ENCODE assay signal across 31 cellular contexts in genomic region chr11:111091341-111091740, GRCh38.
"Had no signal": no experiment of that assay in that cellular context is flagged by ENCODE, and none has a peak within 500 bp of the region (broad histone marks: within the 10 kb centered on the region; RNA-seq: fewer than 3 reads in every experiment).

No MANE protein-coding gene starts in this region.

- H3K4me1 Mint-ChIP-seq: stimulated activated naive CD8-positive, alpha-beta T cell treated with anti-CD3 and anti-CD28 coated beads, Interleukin-15, amount 100 ng/mL, for 72 hours had no signal

- H3K27me3 Mint-ChIP-seq: brain; progenitor cell of endocrine pancreas; stimulated activated memory B cell treated with anti-CD40 and anti-IgM and Interleukin-4, amounts not matched to agents 10 μg/mL and 1 μg/mL and 100 μg/mL, for 72 hours had no signal

- ATAC-seq: right lobe of liver; stimulated activated memory B cell treated with anti-CD40 and anti-IgM and Interleukin-4, amounts not matched to agents 10 μg/mL and 1 μg/mL and 100 μg/mL, for 72 hours; stimulated activated naive CD8-positive, alpha-beta T cell treated with anti-CD3 and anti-CD28 coated beads, Interleukin-15, amount 100 ng/mL, for 72 hours had no signal

- H3K4me3 Mint-ChIP-seq: activated naive CD4-positive, alpha-beta T cell treated with anti-CD3 and anti-CD28 coated beads for 36 hours; activated naive CD8-positive, alpha-beta T cell treated with anti-CD3 and anti-CD28 coated beads for 36 hours; brain; nephron; stimulated activated memory B cell treated with anti-CD40 and anti-IgM and Interleukin-4, amounts not matched to agents 10 μg/mL and 1 μg/mL and 100 μg/mL, for 72 hours; stimulated activated naive CD8-positive, alpha-beta T cell treated with anti-CD3 and anti-CD28 coated beads, Interleukin-15, amount 100 ng/mL, for 72 hours; T-helper 2 cell treated with Interferon-gamma antibody and Interleukin-4, amounts not matched to agents 5 μg/mL and 100 μg/mL, for 36 hours had no signal

- DNase-seq: activated CD4-positive, alpha-beta T cell treated with anti-CD3 and anti-CD28 coated beads for 4 hours; activated CD4-positive, alpha-beta T cell treated with anti-CD3 and anti-CD28 coated beads, Interleukin-2, amount 50 U/mL, for 4 hours; activated CD4-positive, CD25-positive, alpha-beta regulatory T cell; activated CD8-positive, alpha-beta memory T cell treated with anti-CD3 and anti-CD28 coated beads for 24 hours; activated effector memory CD4-positive, alpha-beta T cell treated with Interleukin-2 at 50 U/mL for 16 hours; activated naive CD4-positive, alpha-beta T cell treated with anti-CD3 and anti-CD28 coated beads for 36 hours; activated naive CD8-positive, alpha-beta T cell treated with anti-CD3 and anti-CD28 coated beads for 36 hours; cerebellar nuclear complex; dorsolateral prefrontal cortex; effector memory CD4-positive, alpha-beta T cell; foreskin fibroblast; heart right ventricle; mesendoderm; right lobe of liver; stimulated activated CD4-positive, alpha-beta T cell treated with anti-CD3 and anti-CD28 coated beads, Interleukin-4, amount 100 ng/mL, for 4 hours; stimulated activated CD8-positive, alpha-beta memory T cell treated with anti-CD3 and anti-CD28 coated beads, Interleukin-4, amount 100 ng/mL, for 48 hours; stimulated activated naive CD8-positive, alpha-beta T cell treated with anti-CD3 and anti-CD28 coated beads, Interleukin-15, amount 100 ng/mL, for 72 hours; substantia nigra; T-helper 1 cell; thyroid gland had no signal

- H3K36me3 Mint-ChIP-seq: activated naive CD8-positive, alpha-beta T cell treated with anti-CD3 and anti-CD28 coated beads for 36 hours; brain; stimulated activated memory B cell treated with anti-CD40 and anti-IgM and Interleukin-4, amounts not matched to agents 10 μg/mL and 1 μg/mL and 100 μg/mL, for 72 hours had no signal

- H3K9me3 Mint-ChIP-seq: activated naive CD4-positive, alpha-beta T cell treated with anti-CD3 and anti-CD28 coated beads for 36 hours; activated naive CD8-positive, alpha-beta T cell treated with anti-CD3 and anti-CD28 coated beads for 36 hours; nephron; stimulated activated memory B cell treated with anti-CD40 and anti-IgM and Interleukin-4, amounts not matched to agents 10 μg/mL and 1 μg/mL and 100 μg/mL, for 72 hours; stimulated activated naive CD8-positive, alpha-beta T cell treated with anti-CD3 and anti-CD28 coated beads, Interleukin-15, amount 100 ng/mL, for 72 hours; T-helper 2 cell treated with Interferon-gamma antibody and Interleukin-4, amounts not matched to agents 5 μg/mL and 100 μg/mL, for 36 hours had no signal

- H3K9me3 ChIP-seq: ascending aorta, ovary, right lobe of liver, thyroid gland had no signal

- H3K27ac ChIP-seq: ascending aorta, cardiac muscle cell, coronary artery, dorsolateral prefrontal cortex, heart right ventricle, ovary, right lobe of liver, skin epidermis, thyroid gland had no signal

- H3K4me3 ChIP-seq: ascending aorta, cardiac muscle cell, coronary artery, dorsolateral prefrontal cortex, heart right ventricle, lung, ovary, right lobe of liver, skin epidermis, thyroid gland had no signal

- H3K27ac Mint-ChIP-seq: activated naive CD4-positive, alpha-beta T cell treated with anti-CD3 and anti-CD28 coated beads for 36 hours; activated naive CD8-positive, alpha-beta T cell treated with anti-CD3 and anti-CD28 coated beads for 36 hours; brain; nephron; progenitor cell of endocrine pancreas; stimulated activated memory B cell treated with anti-CD40 and anti-IgM and Interleukin-4, amounts not matched to agents 10 μg/mL and 1 μg/mL and 100 μg/mL, for 72 hours; stimulated activated naive CD8-positive, alpha-beta T cell treated with anti-CD3 and anti-CD28 coated beads, Interleukin-15, amount 100 ng/mL, for 72 hours; T-helper 2 cell treated with Interferon-gamma antibody and Interleukin-4, amounts not matched to agents 5 μg/mL and 100 μg/mL, for 36 hours had no signal

- H3K36me3 ChIP-seq: ascending aorta, cardiac muscle cell, heart right ventricle, ovary, right lobe of liver, thyroid gland had no signal

- H3K27me3 ChIP-seq: ascending aorta, cardiac muscle cell, dorsolateral prefrontal cortex, heart right ventricle, ovary, right lobe of liver, thyroid gland had no signal

- H3K4me1 ChIP-seq: ascending aorta, right lobe of liver had no signal
